Comparison of ENCODE assay signal across 26 cellular contexts in genomic region chr12:99765469-99766114, GRCh38.
"Had no signal": no experiment of that assay in that cellular context is flagged by ENCODE, and none has a peak within 500 bp of the region (broad histone marks: within the 10 kb centered on the region; RNA-seq: fewer than 3 reads in every experiment).

No MANE protein-coding gene starts in this region.

- H3K36me3 Mint-ChIP-seq: mesothelial cell of epicardium; naive thymus-derived CD4-positive, alpha-beta T cell; natural killer cell treated with Interleukin-12 subunit alpha and Interleukin-12 subunit beta and Interleukin-15 and Interleukin-18, amount 100 ng/mL, for 72 hours; stimulated activated effector memory CD8-positive, alpha-beta T cell treated with anti-CD3 and anti-CD28 coated beads, Interleukin-12 subunit alpha, Interleukin-12 subunit beta, amount 100 ng/mL, for 72 hours had no signal

- H3K27ac Mint-ChIP-seq: mesothelial cell of epicardium; naive thymus-derived CD4-positive, alpha-beta T cell; natural killer cell treated with Interleukin-12 subunit alpha and Interleukin-12 subunit beta and Interleukin-15 and Interleukin-18, amount 100 ng/mL, for 72 hours; stimulated activated effector memory CD8-positive, alpha-beta T cell treated with anti-CD3 and anti-CD28 coated beads, Interleukin-12 subunit alpha, Interleukin-12 subunit beta, amount 100 ng/mL, for 72 hours; stimulated activated naive CD8-positive, alpha-beta T cell treated with anti-CD3 and anti-CD28 coated beads, Interleukin-15, Interleukin-2, amounts not matched to agents 100 ng/mL and 50 ng/mL, for 24 hours had no signal

- H3K9me3 ChIP-seq: left lung, pancreas, prostate gland, sigmoid colon, spleen, transverse colon, upper lobe of left lung, vagina had no signal

- H3K27me3 Mint-ChIP-seq: naive thymus-derived CD4-positive, alpha-beta T cell; natural killer cell treated with Interleukin-12 subunit alpha and Interleukin-12 subunit beta and Interleukin-15 and Interleukin-18, amount 100 ng/mL, for 72 hours; stimulated activated naive CD8-positive, alpha-beta T cell treated with anti-CD3 and anti-CD28 coated beads, Interleukin-15, Interleukin-2, amounts not matched to agents 100 ng/mL and 50 ng/mL, for 24 hours had no signal

- H3K4me3 Mint-ChIP-seq: mesothelial cell of epicardium; naive thymus-derived CD4-positive, alpha-beta T cell; natural killer cell treated with Interleukin-12 subunit alpha and Interleukin-12 subunit beta and Interleukin-15 and Interleukin-18, amount 100 ng/mL, for 72 hours; neural crest cell; stimulated activated effector memory CD8-positive, alpha-beta T cell treated with anti-CD3 and anti-CD28 coated beads, Interleukin-12 subunit alpha, Interleukin-12 subunit beta, amount 100 ng/mL, for 72 hours; stimulated activated naive CD8-positive, alpha-beta T cell treated with anti-CD3 and anti-CD28 coated beads, Interleukin-15, Interleukin-2, amounts not matched to agents 100 ng/mL and 50 ng/mL, for 24 hours had no signal

- H3K36me3 ChIP-seq: left lung, pancreas, prostate gland, sigmoid colon, spleen, transverse colon, upper lobe of left lung, vagina had no signal

- H3K9me3 Mint-ChIP-seq: neural crest cell had no signal

- H3K4me1 Mint-ChIP-seq: naive thymus-derived CD4-positive, alpha-beta T cell; stimulated activated effector memory CD8-positive, alpha-beta T cell treated with anti-CD3 and anti-CD28 coated beads, Interleukin-12 subunit alpha, Interleukin-12 subunit beta, amount 100 ng/mL, for 72 hours had no signal

- H3K27me3 ChIP-seq: left lung, pancreas, sigmoid colon, spleen, transverse colon, upper lobe of left lung, vagina had no signal

- H3K4me1 ChIP-seq: left lung, prostate gland, spleen, transverse colon, upper lobe of left lung, vagina had no signal

- ATAC-seq: left cardiac atrium; left lung; naive thymus-derived CD4-positive, alpha-beta T cell; natural killer cell treated with Interleukin-12 subunit alpha and Interleukin-12 subunit beta and Interleukin-15 and Interleukin-18, amount 100 ng/mL, for 72 hours; pancreas; right cardiac atrium; stimulated activated effector memory CD8-positive, alpha-beta T cell treated with anti-CD3 and anti-CD28 coated beads, Interleukin-12 subunit alpha, Interleukin-12 subunit beta, amount 100 ng/mL, for 72 hours had no signal

- DNase-seq: hippocampal formation; kidney glomerular epithelial cell; left cardiac atrium; left lung; mesendoderm; naive thymus-derived CD4-positive, alpha-beta T cell; nucleus accumbens; pancreas; posterior cingulate gyrus; retina; right cardiac atrium; sigmoid colon; small intestine; spleen; stimulated activated CD4-positive, alpha-beta T cell treated with anti-CD3 and anti-CD28 coated beads, Interleukin-4, amount 100 ng/mL, for 24 hours; stimulated activated naive CD4-positive, alpha-beta T cell; transverse colon; upper lobe of left lung had no signal

- H3K4me3 ChIP-seq: left lung, lung, pancreas, prostate gland, sigmoid colon, spleen, transverse colon, upper lobe of left lung, vagina had no signal

- H3K27ac ChIP-seq: left lung, pancreas, prostate gland, sigmoid colon, spleen, transverse colon, upper lobe of left lung, vagina had no signal
